ENCODE assay signal across 8 cellular contexts in the genomic region with DNA sequence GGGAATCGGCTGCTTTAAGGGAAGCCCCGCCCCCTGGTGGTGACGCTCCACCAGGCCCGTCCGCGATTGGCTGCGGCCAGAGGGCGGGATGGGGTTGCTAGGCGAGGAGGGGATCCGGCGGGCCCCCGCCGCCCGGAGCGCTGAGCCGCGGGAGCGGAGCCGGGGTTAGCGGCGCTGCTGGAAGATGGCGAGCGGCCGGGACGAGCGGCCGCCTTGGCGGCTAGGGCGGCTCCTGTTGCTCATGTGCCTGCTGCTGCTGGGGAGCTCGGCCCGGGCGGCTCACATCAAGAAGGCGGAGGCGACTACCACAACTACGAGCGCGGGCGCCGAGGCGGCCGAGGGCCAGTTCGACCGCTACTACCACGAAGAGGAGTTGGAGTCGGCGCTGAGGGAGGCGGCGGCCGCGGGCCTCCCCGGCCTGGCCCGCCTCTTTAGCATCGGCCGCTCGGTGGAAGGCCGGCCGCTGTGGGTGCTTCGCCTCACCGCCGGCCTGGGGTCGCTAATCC. TPM values are rescaled to one million over a fixed set of nuclear protein-coding genes. Genes with fewer than 3 reads are reported as not detected.
DNase-seq lines count a peak whose midpoint lies in the region; ATAC-seq and TF ChIP-seq lines count a peak whose summit lies in the region.

Gene CPD (plus strand): TSS at position 131 of the 506 bp plus-strand sequence. CDS start 54 bp downstream, at position 185.

- H3K36me3 ChIP-seq in right lobe of liver = no peaks in the 10 kb centered on the region

- peak within 1 kb of the TSS; percentile 84 to 96 (median 90) for H3K27ac Mint-ChIP-seq in CD14-positive monocyte
- peak within 1 kb of the TSS; percentile 75 for H3K27ac Mint-ChIP-seq in activated CD4-positive, alpha-beta memory T cell treated with anti-CD3 and anti-CD28 coated beads for 36 hours

- peak within 1 kb of the TSS; percentile 94 to 97 for H3K4me3 Mint-ChIP-seq in CD14-positive monocyte
- H3K4me3 Mint-ChIP-seq in activated CD4-positive, alpha-beta memory T cell treated with anti-CD3 and anti-CD28 coated beads for 36 hours = peak within 1 kb of the TSS; percentile 82

- H3K9me3 Mint-ChIP-seq in CD14-positive monocyte = peaks cover 0 to 3% (median 0%) of the 10 kb centered on the region in 7 donors
- no peaks in the 10 kb centered on the region for H3K9me3 Mint-ChIP-seq in activated CD4-positive, alpha-beta memory T cell treated with anti-CD3 and anti-CD28 coated beads for 36 hours

- TF ChIP-seq CTCF in CD14-positive monocyte (IDR thresholded peaks at IDR 0.05) (no peak), dorsolateral prefrontal cortex (IDR thresholded peaks at IDR 0.05 in 54 of 56, conservative IDR thresholded peaks at IDR 0.05 in 2 of 56; ENCODE audit: low read depth in 1 of 56, partially characterized antibody in 56 of 56) (peak in 53 of 56 donors; percentile 7 to 88 (median 52)), right lobe of liver (IDR thresholded peaks at IDR 0.05) (peak in 2 of 4 donors; percentile 13 to 26)

- peaks cover 54% of the 10 kb centered on the region for H3K4me1 Mint-ChIP-seq in CD14-positive monocyte
- peaks cover 66% of the 10 kb centered on the region for H3K4me1 Mint-ChIP-seq in activated CD4-positive, alpha-beta memory T cell treated with anti-CD3 and anti-CD28 coated beads for 36 hours (ENCODE audit: low read depth)

- peaks cover 0 to 33% (median 0%) of the 10 kb centered on the region in 4 donors for H3K4me1 ChIP-seq in right lobe of liver

- H3K27ac ChIP-seq in dorsolateral prefrontal cortex (peak within 1 kb of the TSS; percentile 35 to 95 (median 87)), right lobe of liver (peak within 1 kb of the TSS; percentile 72 to 85 (median 78))

- no CpG with 5 or more reads among the region's 61 CpGs for WGBS in right lobe of liver (ENCODE audit: insufficient coverage, low coverage, low lambda C conversion rate, missing lambda C conversion rate)

- H3K27me3 ChIP-seq in dorsolateral prefrontal cortex (no peaks in the 10 kb centered on the region), right lobe of liver (no peaks in the 10 kb centered on the region)

- peak; percentile 96 for TF ChIP-seq POLR2A in right lobe of liver (IDR thresholded peaks at IDR 0.05)

- peaks cover 3 to 11% (median 4%) of the 10 kb centered on the region in 3 donors for H3K27me3 Mint-ChIP-seq in CD14-positive monocyte (ENCODE audit: low read depth in 3 of 3)
- H3K27me3 Mint-ChIP-seq in activated CD4-positive, alpha-beta memory T cell treated with anti-CD3 and anti-CD28 coated beads for 36 hours = no peaks in the 10 kb centered on the region

- H3K36me3 Mint-ChIP-seq in CD14-positive monocyte = peaks cover 0 to 5% of the 10 kb centered on the region in 2 donors
- peaks cover 2% of the 10 kb centered on the region for H3K36me3 Mint-ChIP-seq in activated CD4-positive, alpha-beta memory T cell treated with anti-CD3 and anti-CD28 coated beads for 36 hours

- ATAC-seq in GM19395 (IDR thresholded peaks at IDR 0.05; ENCODE audit: unreplicated experiment) (peak; percentile 80), right lobe of liver (peak; percentile 96 to 99 (median 98))

- POLR2A ChIA-PET in activated CD4-positive, alpha-beta memory T cell treated with anti-CD3 and anti-CD28 coated beads for 36 hours (lab: Charles Lee) = interaction anchor here (0.7 to 1.7 kb wide), 3 partner anchors 15 to 87 kb away, joined by 3 to 9 read pairs (median 4); partner anchors contain the start of gene BLMH

- intact Hi-C loops in CD14-positive monocyte (cut with micrococcal nuclease) = loop anchor here (5.0 kb wide), 2 partner anchors 37 to 42 kb away; no protein-coding TSS in a partner anchor
- intact Hi-C loops in activated CD4-positive, alpha-beta memory T cell treated with anti-CD3 and anti-CD28 coated beads for 36 hours (cut with micrococcal nuclease) = loop anchor here (1.0 to 10.0 kb wide), 4 partner anchors 15 to 336 kb away; partner anchors contain the start of gene GOSR1
- intact Hi-C loops in dorsolateral prefrontal cortex (cut with DNase I) = loop anchor here (2.0 to 5.0 kb wide), 3 partner anchors 34 to 262 kb away; partner anchors contain the start of gene NSRP1 (in 1 of the 2)
- intact Hi-C loops in right lobe of liver (cut with DNase I) = no loop called here

- CTCF ChIA-PET in activated CD4-positive, alpha-beta memory T cell treated with anti-CD3 and anti-CD28 coated beads for 36 hours (lab: Charles Lee) = interaction anchor here (0.9 to 3.0 kb wide), 5 partner anchors 38 to 274 kb away, joined by 3 to 15 read pairs (median 5); no protein-coding TSS in a partner anchor

- DNase-seq in CD14-positive monocyte (ENCODE audit: low spot score) (peak; percentile 94), HK-2 (ENCODE audit: unreplicated experiment) (peak; percentile 97), NCI-H82 treated with DMSO at 0.1 percent for 48 hours (lab: John Stamatoyannopoulos, UW; ENCODE audit: unreplicated experiment) (peak; percentile 88), dorsolateral prefrontal cortex (peak; percentile 96 to 99 (median 98)), right lobe of liver (peak; percentile 98)
- peak; percentile 98 for DNase-seq in activated CD4-positive, alpha-beta memory T cell treated with anti-CD3 and anti-CD28 coated beads for 36 hours
- peak; percentile 97 for DNase-seq in stimulated activated CD4-positive, alpha-beta T cell treated with anti-CD3 and anti-CD28 coated beads, Interleukin-4, amount 100 ng/mL, for 24 hours

- H3K4me3 ChIP-seq in dorsolateral prefrontal cortex (peak within 1 kb of the TSS; percentile 71 to 100 (median 90)), right lobe of liver (peak within 1 kb of the TSS; percentile 70 to 86 (median 85))

- no peaks in the 10 kb centered on the region for H3K9me3 ChIP-seq in right lobe of liver

RNA-seq across cellular contexts. Expression of gene CPD, which starts in this region (rescaled TPM):
- 10 to 100 TPM; 32.2 to 47.0 TPM for polyA plus RNA-seq in CD14-positive monocyte
- 10 to 100 TPM; 34.1 to 34.3 TPM for total RNA-seq in activated CD4-positive, alpha-beta memory T cell treated with anti-CD3 and anti-CD28 coated beads for 36 hours
- total RNA-seq in dorsolateral prefrontal cortex (10 to 100 TPM; 45.2 to 97.3 (median 64.6) TPM), right lobe of liver (100 to 1,000 TPM in 2 of 6 experiments, 10 to 100 TPM in 4; 42.2 to 129 (median 53.5) TPM)

Comparison
In these comparisons a context has a peak if more than half of its experiments do, and no peak if none do; other contexts are left out.
1. Peak in every context shown above with its lines: DNase-seq, ATAC-seq, H3K4me3 ChIP-seq and H3K27ac ChIP-seq.
2. intact Hi-C loops: an anchor here in CD14-positive monocyte (5.0 kb wide), activated CD4-positive, alpha-beta memory T cell treated with anti-CD3 and anti-CD28 coated beads for 36 hours (1.0 to 10.0 kb wide) and dorsolateral prefrontal cortex (2.0 to 5.0 kb wide); none called in right lobe of liver.